Comparison of ENCODE assay signal across 8 cellular contexts in the genomic region with DNA sequence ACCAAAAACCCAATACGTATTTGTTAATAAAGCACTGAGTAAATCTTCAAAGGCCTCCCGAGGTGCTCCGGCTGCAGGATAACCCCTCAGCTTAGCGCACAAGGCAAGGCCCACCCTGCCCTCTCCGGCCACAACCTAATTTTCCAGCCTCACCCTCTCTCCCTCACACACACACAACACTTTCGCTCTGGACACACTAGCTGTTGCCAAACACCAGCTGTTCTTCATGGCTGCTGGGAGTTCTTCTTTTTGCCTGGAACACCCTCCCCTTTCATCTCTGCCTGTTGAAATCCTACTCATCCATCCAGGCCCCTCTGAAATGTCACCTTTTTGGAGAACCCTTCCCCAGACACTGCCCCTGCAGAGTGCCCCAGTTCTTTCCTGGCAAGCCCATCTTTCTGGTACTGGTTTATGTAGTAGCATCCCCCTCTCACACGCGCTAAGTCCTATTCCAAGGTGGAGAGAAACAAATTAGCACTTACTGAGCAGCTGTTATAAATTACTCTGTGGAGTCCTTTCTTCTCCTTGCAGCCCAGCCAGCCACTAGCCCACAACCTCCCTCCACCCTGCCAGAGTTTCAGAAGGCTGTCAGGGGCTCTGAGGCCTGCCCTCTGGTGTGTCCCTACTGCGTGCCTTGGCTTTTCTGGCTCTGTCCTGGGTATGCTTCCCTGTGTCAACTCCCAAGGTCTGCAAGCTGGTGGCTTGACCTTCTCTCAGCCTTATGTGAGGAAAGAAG. TPM values are rescaled to one million over a fixed set of nuclear protein-coding genes. Genes with fewer than 3 reads are reported as not detected.
DNase-seq lines count a peak whose midpoint lies in the region; ATAC-seq and TF ChIP-seq lines count a peak whose summit lies in the region.

No MANE protein-coding gene starts in this region.

- H3K4me1 Mint-ChIP-seq in nephron, result peaks cover 16% of the 10 kb centered on the region

- no peak for ATAC-seq in omental fat pad (ENCODE audit: low FRiP score)

- peak; percentile 7 for DNase-seq in ELF-1 (ENCODE audit: low read depth, low spot score)
- peak; percentile 15 for DNase-seq in NAMALWA (ENCODE audit: low spot score)
- DNase-seq in dermis blood vessel endothelial cell, result peak; percentile 10
- DNase-seq in T1000 (lab: John Stamatoyannopoulos, UW), result no peak
- no peak for DNase-seq in omental fat pad (ENCODE audit: low spot score)
- DNase-seq in stimulated activated CD4-positive, alpha-beta T cell treated with anti-CD3 and anti-CD28 coated beads, Interleukin-12 subunit alpha, Interleukin-12 subunit beta, amount 100 ng/mL, for 4 hours, result no peak
- DNase-seq in EL, result no peak

- H3K9me3 Mint-ChIP-seq in nephron, result no peaks in the 10 kb centered on the region

- H3K36me3 Mint-ChIP-seq in nephron (ENCODE audit: low read depth), result no peaks in the 10 kb centered on the region

- peak overlapping the region in 2 of 3 experiments; percentile 50 to 72 for H3K27ac Mint-ChIP-seq in nephron

- peak overlapping the region; percentile 61 to 75 (median 73) for H3K4me3 Mint-ChIP-seq in nephron

- TF ChIP-seq CTCF in nephron (IDR thresholded peaks at IDR 0.05; ENCODE audit: unreplicated experiment in 3 of 3) (no peak), omental fat pad (IDR thresholded peaks at IDR 0.05) (no peak)

- H3K27me3 Mint-ChIP-seq in nephron (ENCODE audit: low read depth), result peaks cover 22% of the 10 kb centered on the region

RNA-seq across cellular contexts. Expression of a gene that starts 0.8 kb away (rescaled TPM):
- total RNA-seq in dermis blood vessel endothelial cell, result 8.8 and 22.1 TPM in 2 replicates
- total RNA-seq in omental fat pad, result 10 to 100 TPM in 1 of 4 donors, 1 to 10 TPM in 3; 2.2 to 11.8 (median 5.0) TPM

Comparison
In these comparisons a context has a peak if more than half of its experiments do, and no peak if none do; other contexts are left out.
1. DNase-seq: peak in ELF-1 (single experiment), NAMALWA (single experiment) and dermis blood vessel endothelial cell (single experiment); none in T1000 (single experiment), omental fat pad (single experiment), stimulated activated CD4-positive, alpha-beta T cell treated with anti-CD3 and anti-CD28 coated beads, Interleukin-12 subunit alpha, Interleukin-12 subunit beta, amount 100 ng/mL, for 4 hours (single experiment) and EL (single experiment).